Comparison of ENCODE assay signal across 20 cellular contexts in genomic region chr14:99722741-99723140, GRCh38. TPM values are rescaled to one million over a fixed set of nuclear protein-coding genes. Genes with fewer than 3 reads are reported as not detected.
DNase-seq lines count a peak whose midpoint lies in the region; ATAC-seq and TF ChIP-seq lines count a peak whose summit lies in the region.
"Had no signal": no experiment of that assay in that cellular context is flagged by ENCODE, and none has a peak within 500 bp of the region (broad histone marks: within the 10 kb centered on the region; RNA-seq: fewer than 3 reads in every experiment).

No MANE protein-coding gene starts in this region.

- CTCF ChIA-PET in activated CD4-positive, alpha-beta memory T cell treated with anti-CD3 and anti-CD28 coated beads, Interleukin-2, amount 10 ng/mL, durations not matched to agents 7 days and 5 days (lab: Charles Lee) = no interaction called here
- CTCF ChIA-PET in activated CD4-positive, alpha-beta memory T cell treated with anti-CD3 and anti-CD28 coated beads for 36 hours (lab: Charles Lee) = no interaction called here

- H3K9me3 Mint-ChIP-seq in activated CD4-positive, alpha-beta memory T cell treated with anti-CD3 and anti-CD28 coated beads, Interleukin-2, amount 10 ng/mL, durations not matched to agents 7 days and 5 days = no peaks in the 10 kb centered on the region
- H3K9me3 Mint-ChIP-seq in activated CD4-positive, alpha-beta memory T cell treated with anti-CD3 and anti-CD28 coated beads for 36 hours = no peaks in the 10 kb centered on the region

- no peak overlapping the region for H3K4me3 ChIP-seq in prostate gland

- no peaks in the 10 kb centered on the region for H3K27me3 ChIP-seq in prostate gland (replicated peaks; ENCODE audit: insufficient read depth)

- H3K27ac ChIP-seq in prostate gland = no peak overlapping the region

- H3K27me3 Mint-ChIP-seq in activated CD4-positive, alpha-beta memory T cell treated with anti-CD3 and anti-CD28 coated beads, Interleukin-2, amount 10 ng/mL, durations not matched to agents 7 days and 5 days = peaks cover 6% of the 10 kb centered on the region
- H3K27me3 Mint-ChIP-seq in activated CD4-positive, alpha-beta memory T cell treated with anti-CD3 and anti-CD28 coated beads for 36 hours = peaks cover 11% of the 10 kb centered on the region

- no peaks in the 10 kb centered on the region for H3K9me3 ChIP-seq in prostate gland

- H3K36me3 ChIP-seq in prostate gland = no peaks in the 10 kb centered on the region

- no peak overlapping the region for H3K4me3 Mint-ChIP-seq in activated CD4-positive, alpha-beta memory T cell treated with anti-CD3 and anti-CD28 coated beads, Interleukin-2, amount 10 ng/mL, durations not matched to agents 7 days and 5 days
- no peak overlapping the region for H3K4me3 Mint-ChIP-seq in activated CD4-positive, alpha-beta memory T cell treated with anti-CD3 and anti-CD28 coated beads for 36 hours
- H3K4me3 Mint-ChIP-seq: CD14-positive monocyte had no signal

- POLR2A ChIA-PET in activated CD4-positive, alpha-beta memory T cell treated with anti-CD3 and anti-CD28 coated beads, Interleukin-2, amount 10 ng/mL, durations not matched to agents 7 days and 5 days (lab: Charles Lee) = no interaction called here
- POLR2A ChIA-PET in activated CD4-positive, alpha-beta memory T cell treated with anti-CD3 and anti-CD28 coated beads for 36 hours (lab: Charles Lee) = no interaction called here

- H3K4me1 ChIP-seq in prostate gland (replicated peaks) = no peaks in the 10 kb centered on the region

- H3K36me3 Mint-ChIP-seq in activated CD4-positive, alpha-beta memory T cell treated with anti-CD3 and anti-CD28 coated beads, Interleukin-2, amount 10 ng/mL, durations not matched to agents 7 days and 5 days (ENCODE audit: low read depth) = no peaks in the 10 kb centered on the region
- no peaks in the 10 kb centered on the region for H3K36me3 Mint-ChIP-seq in activated CD4-positive, alpha-beta memory T cell treated with anti-CD3 and anti-CD28 coated beads for 36 hours
- H3K36me3 Mint-ChIP-seq: CD14-positive monocyte had no signal

- no peak for ATAC-seq in GM18861 (IDR thresholded peaks at IDR 0.05; ENCODE audit: unreplicated experiment)

- no peak for TF ChIP-seq CTCF in prostate gland (IDR thresholded peaks at IDR 0.05)

- DNase-seq in activated CD4-positive, alpha-beta memory T cell treated with anti-CD3 and anti-CD28 coated beads, Interleukin-2, amount 10 ng/mL, durations not matched to agents 7 days and 5 days = peak; percentile 6
- no peak for DNase-seq in activated CD4-positive, alpha-beta memory T cell treated with anti-CD3 and anti-CD28 coated beads for 36 hours
- DNase-seq in D341Med (ENCODE audit: low spot score) (peak; percentile 11), mesenteric fat pad (ENCODE audit: low spot score) (peak; percentile 30), prostate gland (ENCODE audit: low spot score) (no peak), occipital lobe (lab: John Stamatoyannopoulos, UW) (no peak)
- DNase-seq in activated CD8-positive, alpha-beta memory T cell treated with anti-CD3 and anti-CD28 coated beads for 24 hours = peak; percentile 35
- DNase-seq: 8988T, HCEC 1CT, KBM-7, NCI-H1436, NCI-H1930, NCI-H226, NCI-H524, NCI-H82, OCI-M1, SHP77 treated with DMSO at 0.1 percent for 48 hours had no signal

- no peaks in the 10 kb centered on the region for H3K4me1 Mint-ChIP-seq in activated CD4-positive, alpha-beta memory T cell treated with anti-CD3 and anti-CD28 coated beads, Interleukin-2, amount 10 ng/mL, durations not matched to agents 7 days and 5 days
- no peaks in the 10 kb centered on the region for H3K4me1 Mint-ChIP-seq in activated CD4-positive, alpha-beta memory T cell treated with anti-CD3 and anti-CD28 coated beads for 36 hours (ENCODE audit: low read depth)
- H3K4me1 Mint-ChIP-seq: CD14-positive monocyte had no signal

- 96% methylated on average over 9 of the region's 9 CpGs for WGBS in prostate gland

- TF ChIP-seq POLR2A in prostate gland (IDR thresholded peaks at IDR 0.05) = no peak

- intact Hi-C loops in activated CD4-positive, alpha-beta memory T cell treated with anti-CD3 and anti-CD28 coated beads for 36 hours (cut with micrococcal nuclease) = no loop called here
- intact Hi-C loops in prostate gland (cut with DNase I) = no loop called here

- H3K27ac Mint-ChIP-seq in activated CD4-positive, alpha-beta memory T cell treated with anti-CD3 and anti-CD28 coated beads, Interleukin-2, amount 10 ng/mL, durations not matched to agents 7 days and 5 days = no peak overlapping the region
- no peak overlapping the region for H3K27ac Mint-ChIP-seq in activated CD4-positive, alpha-beta memory T cell treated with anti-CD3 and anti-CD28 coated beads for 36 hours
- H3K27ac Mint-ChIP-seq: CD14-positive monocyte had no signal

RNA-seq across cellular contexts. Expression of gene CYP46A1, which starts 38.6 kb away (rescaled TPM):
- under 1 TPM; 0.13 to 0.23 TPM for total RNA-seq in activated CD4-positive, alpha-beta memory T cell treated with anti-CD3 and anti-CD28 coated beads, Interleukin-2, amount 10 ng/mL, durations not matched to agents 7 days and 5 days
- under 1 TPM; 0.19 to 0.21 TPM for total RNA-seq in activated CD4-positive, alpha-beta memory T cell treated with anti-CD3 and anti-CD28 coated beads for 36 hours
- total RNA-seq in mesenteric fat pad = 3.1 TPM
- total RNA-seq in prostate gland = 1 to 10 TPM in 1 of 2 donors, under 1 TPM in 1; 0.46 to 6.5 TPM
- total RNA-seq in occipital lobe = 2.3 TPM
- total RNA-seq: RPMI7951 had no signal

Comparison
In these comparisons a context has a peak if more than half of its experiments do, and no peak if none do; other contexts are left out.
1. DNase-seq: peak in activated CD4-positive, alpha-beta memory T cell treated with anti-CD3 and anti-CD28 coated beads, Interleukin-2, amount 10 ng/mL, durations not matched to agents 7 days and 5 days (single experiment), D341Med (single experiment), activated CD8-positive, alpha-beta memory T cell treated with anti-CD3 and anti-CD28 coated beads for 24 hours (single experiment) and mesenteric fat pad (single experiment); none in activated CD4-positive, alpha-beta memory T cell treated with anti-CD3 and anti-CD28 coated beads for 36 hours (single experiment), prostate gland (single experiment) and occipital lobe (single experiment).